Comparison of ENCODE assay signal across 1 cellular context in the genomic region with DNA sequence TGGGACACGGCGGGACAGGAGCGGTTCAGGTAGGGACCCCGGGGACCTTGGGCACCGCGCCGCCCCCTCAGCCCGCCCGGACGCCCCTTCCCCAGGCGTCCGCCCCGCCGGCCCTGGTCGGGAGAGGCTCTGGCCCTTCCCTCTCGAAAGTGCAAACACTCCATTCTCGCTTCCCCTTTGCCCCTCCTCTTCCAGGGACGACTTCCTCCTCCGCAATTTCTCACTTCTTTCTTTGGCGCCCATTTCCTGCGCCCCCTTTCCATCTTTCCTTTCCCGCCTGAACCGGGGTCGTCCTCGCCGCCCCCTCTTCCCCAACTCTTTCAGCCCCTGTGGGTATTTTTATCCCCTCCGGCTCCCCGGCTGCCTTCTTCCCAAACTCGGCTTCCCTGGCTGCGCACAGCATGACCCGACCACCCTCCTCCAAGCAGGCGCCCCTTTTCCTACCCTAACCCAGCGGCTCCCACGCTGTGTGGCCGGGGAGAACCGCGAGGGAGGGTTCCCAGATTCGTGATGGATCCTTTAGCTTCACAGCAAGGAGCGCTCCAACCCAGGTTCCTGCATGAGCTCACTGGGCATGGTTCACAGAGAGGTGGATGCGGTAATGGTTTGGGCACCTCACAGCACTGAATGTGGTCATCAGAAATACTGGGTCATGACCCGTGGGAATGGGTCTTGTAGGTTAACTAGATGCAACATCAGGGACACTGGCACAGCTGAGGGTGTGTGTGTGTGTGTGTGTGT.
TF ChIP-seq lines count a peak whose summit lies in the region.

No MANE protein-coding gene starts in this region.

TF ChIP-seq in HEK293, 187 proteins besides CTCF, POLR2A, EP300 and RAD21 (continued from another document and continues in another):
- TF ChIP-seq, protein P1, sequence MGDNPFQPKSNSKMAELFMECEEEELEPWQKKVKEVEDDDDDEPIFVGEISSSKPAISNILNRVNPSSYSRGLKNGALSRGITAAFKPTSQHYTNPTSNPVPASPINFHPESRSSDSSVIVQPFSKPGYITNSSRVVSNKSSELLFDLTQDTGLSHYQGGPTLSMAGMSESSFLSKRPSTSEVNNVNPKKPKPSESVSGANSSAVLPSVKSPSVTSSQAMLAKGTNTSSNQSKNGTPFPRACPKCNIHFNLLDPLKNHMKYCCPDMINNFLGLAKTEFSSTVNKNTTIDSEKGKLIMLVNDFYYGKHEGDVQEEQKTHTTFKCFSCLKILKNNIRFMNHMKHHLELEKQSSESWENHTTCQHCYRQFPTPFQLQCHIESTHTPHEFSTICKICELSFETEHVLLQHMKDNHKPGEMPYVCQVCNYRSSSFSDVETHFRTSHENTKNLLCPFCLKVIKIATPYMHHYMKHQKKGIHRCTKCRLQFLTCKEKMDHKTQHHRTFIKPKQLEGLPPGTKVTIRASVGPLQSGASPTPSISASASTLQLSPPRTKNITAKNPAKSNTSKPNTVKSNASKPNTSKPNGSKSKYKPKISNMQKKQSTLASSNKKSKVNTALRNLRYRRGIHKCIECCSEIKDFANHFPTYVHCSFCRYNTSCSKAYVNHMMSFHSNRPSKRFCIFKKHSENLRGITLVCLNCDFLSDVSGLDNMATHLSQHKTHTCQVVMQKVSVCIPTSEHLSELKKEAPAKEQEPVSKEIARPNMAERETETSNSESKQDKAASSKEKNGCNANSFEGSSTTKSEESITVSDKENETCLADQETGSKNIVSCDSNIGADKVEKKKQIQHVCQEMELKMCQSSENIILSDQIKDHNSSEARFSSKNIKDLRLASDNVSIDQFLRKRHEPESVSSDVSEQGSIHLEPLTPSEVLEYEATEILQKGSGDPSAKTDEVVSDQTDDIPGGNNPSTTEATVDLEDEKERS (tag by site-specific recombination; IDR thresholded peaks at IDR 0.05) = no peak
- TF ChIP-seq ZBTB1 (tag by site-specific recombination; IDR thresholded peaks at IDR 0.05) (no peak), OVOL3 (tag by site-specific recombination; IDR thresholded peaks at IDR 0.05) (no peak), ZNF423 (tag by site-specific recombination; IDR thresholded peaks at IDR 0.05) (no peak), ZBTB48 (tag by site-specific recombination; IDR thresholded peaks at IDR 0.05) (no peak; the same call in 1 of the 2 replicates), ZNF335 (tag by site-specific recombination; conservative IDR thresholded peaks at IDR 0.05) (peak; percentile 98), ZNF433 (tag by site-specific recombination; IDR thresholded peaks at IDR 0.05; ENCODE audit: low read depth) (no peak), ZFP41 (tag by site-specific recombination; IDR thresholded peaks at IDR 0.05; ENCODE audit: borderline replicate concordance) (no peak), KLF1 (tag by site-specific recombination; IDR thresholded peaks at IDR 0.05) (0 out of 2 replicates have a peak, but pooled peaks have one; percentile 21), ZNF658 (tag by site-specific recombination; IDR thresholded peaks at IDR 0.05) (no peak), ZNF623 (tag by site-specific recombination; IDR thresholded peaks at IDR 0.05) (no peak), ZNF677 (tag by site-specific recombination; IDR thresholded peaks at IDR 0.05) (no peak), ZSCAN16 (tag by site-specific recombination; IDR thresholded peaks at IDR 0.05) (no peak), GFI1B (tag by site-specific recombination; IDR thresholded peaks at IDR 0.05) (no peak), ZBTB17 (tag by site-specific recombination; IDR thresholded peaks at IDR 0.05) (0 out of 2 replicates have a peak, but pooled peaks have one; percentile 19), ZNF560 (tag by site-specific recombination; IDR thresholded peaks at IDR 0.05; ENCODE audit: borderline replicate concordance) (no peak), ZXDB (tag by site-specific recombination; IDR thresholded peaks at IDR 0.05) (no peak), ZNF549 (tag by site-specific recombination; IDR thresholded peaks at IDR 0.05) (no peak; the same call in 1 of the 2 replicates), HOXA7 (CRISPR knock-in tag; IDR thresholded peaks at IDR 0.05; ENCODE audit: borderline replicate concordance) (no peak), EGR2 (tag by site-specific recombination; IDR thresholded peaks at IDR 0.05; ENCODE audit: low read depth) (peak; percentile 48), ZNF510 (tag by site-specific recombination; IDR thresholded peaks at IDR 0.05; ENCODE audit: insufficient replicate concordance) (no peak), ZNF626 (tag by site-specific recombination; IDR thresholded peaks at IDR 0.05) (no peak)
- TF ChIP-seq, protein P2, sequence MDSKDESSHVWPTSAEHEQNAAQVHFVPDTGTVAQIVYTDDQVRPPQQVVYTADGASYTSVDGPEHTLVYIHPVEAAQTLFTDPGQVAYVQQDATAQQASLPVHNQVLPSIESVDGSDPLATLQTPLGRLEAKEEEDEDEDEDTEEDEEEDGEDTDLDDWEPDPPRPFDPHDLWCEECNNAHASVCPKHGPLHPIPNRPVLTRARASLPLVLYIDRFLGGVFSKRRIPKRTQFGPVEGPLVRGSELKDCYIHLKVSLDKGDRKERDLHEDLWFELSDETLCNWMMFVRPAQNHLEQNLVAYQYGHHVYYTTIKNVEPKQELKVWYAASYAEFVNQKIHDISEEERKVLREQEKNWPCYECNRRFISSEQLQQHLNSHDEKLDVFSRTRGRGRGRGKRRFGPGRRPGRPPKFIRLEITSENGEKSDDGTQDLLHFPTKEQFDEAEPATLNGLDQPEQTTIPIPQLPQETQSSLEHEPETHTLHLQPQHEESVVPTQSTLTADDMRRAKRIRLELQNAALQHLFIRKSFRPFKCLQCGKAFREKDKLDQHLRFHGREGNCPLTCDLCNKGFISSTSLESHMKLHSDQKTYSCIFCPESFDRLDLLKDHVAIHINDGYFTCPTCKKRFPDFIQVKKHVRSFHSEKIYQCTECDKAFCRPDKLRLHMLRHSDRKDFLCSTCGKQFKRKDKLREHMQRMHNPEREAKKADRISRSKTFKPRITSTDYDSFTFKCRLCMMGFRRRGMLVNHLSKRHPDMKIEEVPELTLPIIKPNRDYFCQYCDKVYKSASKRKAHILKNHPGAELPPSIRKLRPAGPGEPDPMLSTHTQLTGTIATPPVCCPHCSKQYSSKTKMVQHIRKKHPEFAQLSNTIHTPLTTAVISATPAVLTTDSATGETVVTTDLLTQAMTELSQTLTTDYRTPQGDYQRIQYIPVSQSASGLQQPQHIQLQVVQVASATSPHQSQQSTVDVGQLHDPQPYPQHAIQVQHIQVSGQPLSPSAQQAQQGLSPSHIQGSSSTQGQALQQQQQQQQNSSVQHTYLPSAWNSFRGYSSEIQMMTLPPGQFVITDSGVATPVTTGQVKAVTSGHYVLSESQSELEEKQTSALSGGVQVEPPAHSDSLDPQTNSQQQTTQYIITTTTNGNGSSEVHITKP (tag by site-specific recombination; IDR thresholded peaks at IDR 0.05) = no peak
- TF ChIP-seq, protein P3, sequence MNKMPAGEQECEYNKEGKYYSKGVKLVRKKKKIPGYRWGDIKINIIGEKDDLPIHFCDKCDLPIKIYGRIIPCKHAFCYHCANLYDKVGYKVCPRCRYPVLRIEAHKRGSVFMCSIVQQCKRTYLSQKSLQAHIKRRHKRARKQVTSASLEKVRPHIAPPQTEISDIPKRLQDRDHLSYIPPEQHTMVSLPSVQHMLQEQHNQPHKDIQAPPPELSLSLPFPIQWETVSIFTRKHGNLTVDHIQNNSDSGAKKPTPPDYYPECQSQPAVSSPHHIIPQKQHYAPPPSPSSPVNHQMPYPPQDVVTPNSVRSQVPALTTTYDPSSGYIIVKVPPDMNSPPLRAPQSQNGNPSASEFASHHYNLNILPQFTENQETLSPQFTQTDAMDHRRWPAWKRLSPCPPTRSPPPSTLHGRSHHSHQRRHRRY (tag by site-specific recombination; IDR thresholded peaks at IDR 0.05) = no peak
- TF ChIP-seq, protein P4, sequence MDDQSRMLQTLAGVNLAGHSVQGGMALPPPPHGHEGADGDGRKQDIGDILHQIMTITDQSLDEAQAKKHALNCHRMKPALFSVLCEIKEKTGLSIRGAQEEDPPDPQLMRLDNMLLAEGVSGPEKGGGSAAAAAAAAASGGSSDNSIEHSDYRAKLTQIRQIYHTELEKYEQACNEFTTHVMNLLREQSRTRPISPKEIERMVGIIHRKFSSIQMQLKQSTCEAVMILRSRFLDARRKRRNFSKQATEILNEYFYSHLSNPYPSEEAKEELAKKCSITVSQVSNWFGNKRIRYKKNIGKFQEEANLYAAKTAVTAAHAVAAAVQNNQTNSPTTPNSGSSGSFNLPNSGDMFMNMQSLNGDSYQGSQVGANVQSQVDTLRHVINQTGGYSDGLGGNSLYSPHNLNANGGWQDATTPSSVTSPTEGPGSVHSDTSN (CRISPR knock-in tag; IDR thresholded peaks at IDR 0.05) = no peak
- TF ChIP-seq, protein P5, sequence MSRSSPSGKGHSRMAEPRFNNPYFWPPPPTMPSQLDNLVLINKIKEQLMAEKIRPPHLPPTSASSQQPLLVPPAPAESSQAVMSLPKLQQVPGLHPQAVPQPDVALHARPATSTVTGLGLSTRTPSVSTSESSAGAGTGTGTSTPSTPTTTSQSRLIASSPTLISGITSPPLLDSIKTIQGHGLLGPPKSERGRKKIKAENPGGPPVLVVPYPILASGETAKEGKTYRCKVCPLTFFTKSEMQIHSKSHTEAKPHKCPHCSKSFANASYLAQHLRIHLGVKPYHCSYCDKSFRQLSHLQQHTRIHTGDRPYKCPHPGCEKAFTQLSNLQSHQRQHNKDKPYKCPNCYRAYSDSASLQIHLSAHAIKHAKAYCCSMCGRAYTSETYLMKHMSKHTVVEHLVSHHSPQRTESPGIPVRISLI (tag by site-specific recombination; IDR thresholded peaks at IDR 0.05) = no peak
- TF ChIP-seq, protein P6, sequence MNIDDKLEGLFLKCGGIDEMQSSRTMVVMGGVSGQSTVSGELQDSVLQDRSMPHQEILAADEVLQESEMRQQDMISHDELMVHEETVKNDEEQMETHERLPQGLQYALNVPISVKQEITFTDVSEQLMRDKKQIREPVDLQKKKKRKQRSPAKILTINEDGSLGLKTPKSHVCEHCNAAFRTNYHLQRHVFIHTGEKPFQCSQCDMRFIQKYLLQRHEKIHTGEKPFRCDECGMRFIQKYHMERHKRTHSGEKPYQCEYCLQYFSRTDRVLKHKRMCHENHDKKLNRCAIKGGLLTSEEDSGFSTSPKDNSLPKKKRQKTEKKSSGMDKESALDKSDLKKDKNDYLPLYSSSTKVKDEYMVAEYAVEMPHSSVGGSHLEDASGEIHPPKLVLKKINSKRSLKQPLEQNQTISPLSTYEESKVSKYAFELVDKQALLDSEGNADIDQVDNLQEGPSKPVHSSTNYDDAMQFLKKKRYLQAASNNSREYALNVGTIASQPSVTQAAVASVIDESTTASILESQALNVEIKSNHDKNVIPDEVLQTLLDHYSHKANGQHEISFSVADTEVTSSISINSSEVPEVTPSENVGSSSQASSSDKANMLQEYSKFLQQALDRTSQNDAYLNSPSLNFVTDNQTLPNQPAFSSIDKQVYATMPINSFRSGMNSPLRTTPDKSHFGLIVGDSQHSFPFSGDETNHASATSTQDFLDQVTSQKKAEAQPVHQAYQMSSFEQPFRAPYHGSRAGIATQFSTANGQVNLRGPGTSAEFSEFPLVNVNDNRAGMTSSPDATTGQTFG (tag by site-specific recombination; IDR thresholded peaks at IDR 0.05; ENCODE audit: borderline replicate concordance) = no peak
- TF ChIP-seq, protein P7, sequence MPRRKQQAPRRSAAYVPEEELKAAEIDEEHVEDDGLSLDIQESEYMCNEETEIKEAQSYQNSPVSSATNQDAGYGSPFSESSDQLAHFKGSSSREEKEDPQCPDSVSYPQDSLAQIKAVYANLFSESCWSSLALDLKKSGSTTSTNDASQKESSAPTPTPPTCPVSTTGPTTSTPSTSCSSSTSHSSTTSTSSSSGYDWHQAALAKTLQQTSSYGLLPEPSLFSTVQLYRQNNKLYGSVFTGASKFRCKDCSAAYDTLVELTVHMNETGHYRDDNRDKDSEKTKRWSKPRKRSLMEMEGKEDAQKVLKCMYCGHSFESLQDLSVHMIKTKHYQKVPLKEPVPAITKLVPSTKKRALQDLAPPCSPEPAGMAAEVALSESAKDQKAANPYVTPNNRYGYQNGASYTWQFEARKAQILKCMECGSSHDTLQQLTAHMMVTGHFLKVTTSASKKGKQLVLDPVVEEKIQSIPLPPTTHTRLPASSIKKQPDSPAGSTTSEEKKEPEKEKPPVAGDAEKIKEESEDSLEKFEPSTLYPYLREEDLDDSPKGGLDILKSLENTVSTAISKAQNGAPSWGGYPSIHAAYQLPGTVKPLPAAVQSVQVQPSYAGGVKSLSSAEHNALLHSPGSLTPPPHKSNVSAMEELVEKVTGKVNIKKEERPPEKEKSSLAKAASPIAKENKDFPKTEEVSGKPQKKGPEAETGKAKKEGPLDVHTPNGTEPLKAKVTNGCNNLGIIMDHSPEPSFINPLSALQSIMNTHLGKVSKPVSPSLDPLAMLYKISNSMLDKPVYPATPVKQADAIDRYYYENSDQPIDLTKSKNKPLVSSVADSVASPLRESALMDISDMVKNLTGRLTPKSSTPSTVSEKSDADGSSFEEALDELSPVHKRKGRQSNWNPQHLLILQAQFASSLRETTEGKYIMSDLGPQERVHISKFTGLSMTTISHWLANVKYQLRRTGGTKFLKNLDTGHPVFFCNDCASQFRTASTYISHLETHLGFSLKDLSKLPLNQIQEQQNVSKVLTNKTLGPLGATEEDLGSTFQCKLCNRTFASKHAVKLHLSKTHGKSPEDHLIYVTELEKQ (tag by site-specific recombination; IDR thresholded peaks at IDR 0.05; ENCODE audit: borderline replicate concordance) = no peak; the same call in 1 of the 2 replicates
- TF ChIP-seq, protein P8, sequence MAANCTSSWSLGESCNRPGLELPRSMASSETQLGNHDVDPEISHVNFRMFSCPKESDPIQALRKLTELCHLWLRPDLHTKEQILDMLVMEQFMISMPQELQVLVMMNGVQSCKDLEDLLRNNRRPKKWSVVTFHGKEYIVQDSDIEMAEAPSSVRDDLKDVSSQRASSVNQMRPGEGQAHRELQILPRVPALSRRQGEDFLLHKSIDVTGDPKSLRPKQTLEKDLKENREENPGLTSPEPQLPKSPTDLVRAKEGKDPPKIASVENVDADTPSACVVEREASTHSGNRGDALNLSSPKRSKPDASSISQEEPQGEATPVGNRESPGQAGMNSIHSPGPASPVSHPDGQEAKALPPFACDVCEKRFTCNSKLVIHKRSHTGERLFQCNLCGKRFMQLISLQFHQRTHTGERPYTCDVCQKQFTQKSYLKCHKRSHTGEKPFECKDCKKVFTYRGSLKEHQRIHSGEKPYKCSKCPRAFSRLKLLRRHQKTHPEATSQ (tag by site-specific recombination; IDR thresholded peaks at IDR 0.05) = no peak
- TF ChIP-seq, protein P9, sequence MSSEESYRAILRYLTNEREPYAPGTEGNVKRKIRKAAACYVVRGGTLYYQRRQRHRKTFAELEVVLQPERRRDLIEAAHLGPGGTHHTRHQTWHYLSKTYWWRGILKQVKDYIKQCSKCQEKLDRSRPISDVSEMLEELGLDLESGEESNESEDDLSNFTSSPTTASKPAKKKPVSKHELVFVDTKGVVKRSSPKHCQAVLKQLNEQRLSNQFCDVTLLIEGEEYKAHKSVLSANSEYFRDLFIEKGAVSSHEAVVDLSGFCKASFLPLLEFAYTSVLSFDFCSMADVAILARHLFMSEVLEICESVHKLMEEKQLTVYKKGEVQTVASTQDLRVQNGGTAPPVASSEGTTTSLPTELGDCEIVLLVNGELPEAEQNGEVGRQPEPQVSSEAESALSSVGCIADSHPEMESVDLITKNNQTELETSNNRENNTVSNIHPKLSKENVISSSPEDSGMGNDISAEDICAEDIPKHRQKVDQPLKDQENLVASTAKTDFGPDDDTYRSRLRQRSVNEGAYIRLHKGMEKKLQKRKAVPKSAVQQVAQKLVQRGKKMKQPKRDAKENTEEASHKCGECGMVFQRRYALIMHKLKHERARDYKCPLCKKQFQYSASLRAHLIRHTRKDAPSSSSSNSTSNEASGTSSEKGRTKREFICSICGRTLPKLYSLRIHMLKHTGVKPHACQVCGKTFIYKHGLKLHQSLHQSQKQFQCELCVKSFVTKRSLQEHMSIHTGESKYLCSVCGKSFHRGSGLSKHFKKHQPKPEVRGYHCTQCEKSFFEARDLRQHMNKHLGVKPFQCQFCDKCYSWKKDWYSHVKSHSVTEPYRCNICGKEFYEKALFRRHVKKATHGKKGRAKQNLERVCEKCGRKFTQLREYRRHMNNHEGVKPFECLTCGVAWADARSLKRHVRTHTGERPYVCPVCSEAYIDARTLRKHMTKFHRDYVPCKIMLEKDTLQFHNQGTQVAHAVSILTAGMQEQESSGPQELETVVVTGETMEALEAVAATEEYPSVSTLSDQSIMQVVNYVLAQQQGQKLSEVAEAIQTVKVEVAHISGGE (tag by site-specific recombination; conservative IDR thresholded peaks at IDR 0.05; ENCODE audit: low read depth) = peak; percentile 57
